In genomic region chr11:65107751-65108468, GRCh38 we compare ENCODE assay signal across 20 cellular contexts. TPM values are rescaled to one million over a fixed set of nuclear protein-coding genes. Genes with fewer than 3 reads are reported as not detected.
DNase-seq lines count a peak whose midpoint lies in the region; ATAC-seq and TF ChIP-seq lines count a peak whose summit lies in the region.
"Had no signal": no experiment of that assay in that cellular context is flagged by ENCODE, and none has a peak within 500 bp of the region (broad histone marks: within the 10 kb centered on the region; RNA-seq: fewer than 3 reads in every experiment).

No MANE protein-coding gene starts in this region.

- peaks cover 21 to 44% of the 10 kb centered on the region in 2 experiments for H3K36me3 ChIP-seq in mesenchymal stem cell (ENCODE audit: control insufficient read depth in 1 of 2, insufficient read depth in 2 of 2, low read depth in 1 of 2, low read length in 2 of 2)

- peak in 2 of 3 donors; percentile 61 to 62 for DNase-seq in right cardiac atrium
- no peak for DNase-seq in Right ventricle myocardium inferior (ENCODE audit: missing footprints)
- no peak for DNase-seq in mesenchymal stem cell
- DNase-seq in dermis blood vessel endothelial cell, result no peak
- no peak for DNase-seq in LoVo (ENCODE audit: low spot score)
- no peak for DNase-seq in immature natural killer cell
- DNase-seq: CD4-positive, CD25-positive, alpha-beta regulatory T cell; HFFc6; Karpas-422; MG63; NCI-H1105 treated with DMSO at 0.1 percent for 48 hours; NCI-H2029; NCI-H446; NCI-H526; NCI-H82; NK-92 treated with Interleukin-12 subunit alpha and Interleukin-12 subunit beta, amount 100 ng/mL, for 24 hours; PC-3; SHP77 had no signal

- H2AFZ ChIP-seq in mesenchymal stem cell (ENCODE audit: low read depth, low read length), result no peak overlapping the region

- H3K79me1 ChIP-seq in mesenchymal stem cell (replicated peaks; ENCODE audit: low read length, poor library complexity, severe bottlenecking), result peaks cover 40% of the 10 kb centered on the region

- no peak overlapping the region for H3K4me2 ChIP-seq in mesenchymal stem cell (ENCODE audit: low read length, poor library complexity, severe bottlenecking)

- H3K9ac ChIP-seq in mesenchymal stem cell (ENCODE audit: low read length), result no peak overlapping the region

- peaks cover 27 to 53% of the 10 kb centered on the region in 2 donors for H3K4me1 Mint-ChIP-seq in immature natural killer cell

- no peak overlapping the region for H3K4me3 Mint-ChIP-seq in immature natural killer cell
- H3K4me3 Mint-ChIP-seq: CD4-positive, CD25-positive, alpha-beta regulatory T cell; HFFc6 had no signal

- H2AK5ac ChIP-seq in mesenchymal stem cell (ENCODE audit: low read length, severe bottlenecking), result no peak overlapping the region

- H3K4ac ChIP-seq in mesenchymal stem cell (ENCODE audit: low read depth in 1 of 2, low read length in 2 of 2), result no peak overlapping the region

- no peak overlapping the region for H2BK120ac ChIP-seq in mesenchymal stem cell (ENCODE audit: low read depth, low read length)

- H3K4me3 ChIP-seq in right cardiac atrium (ENCODE audit: low read length), result no peak overlapping the region
- H3K4me3 ChIP-seq in mesenchymal stem cell (ENCODE audit: insufficient read depth in 1 of 2, low read depth in 1 of 2, low read length in 2 of 2), result no peak overlapping the region
- H3K4me3 ChIP-seq: MG63 had no signal

- peaks cover 5 to 8% (median 7%) of the 10 kb centered on the region in 3 donors for H3K27me3 Mint-ChIP-seq in immature natural killer cell (ENCODE audit: low read depth in 3 of 3)
- H3K27me3 Mint-ChIP-seq: CD4-positive, CD25-positive, alpha-beta regulatory T cell had no signal

- no peak overlapping the region for H3K27ac Mint-ChIP-seq in immature natural killer cell
- H3K27ac Mint-ChIP-seq: CD4-positive, CD25-positive, alpha-beta regulatory T cell; HFFc6 had no signal

- H3K27me3 ChIP-seq in right cardiac atrium (ENCODE audit: control insufficient read depth, insufficient read depth) (no peaks in the 10 kb centered on the region), mesenchymal stem cell (ENCODE audit: control insufficient read depth in 1 of 2, insufficient read depth in 1 of 2, low read length in 2 of 2) (no peaks in the 10 kb centered on the region)
- H3K27me3 ChIP-seq: MG63 had no signal

- TF ChIP-seq CTCF in VCaP (conservative IDR thresholded peaks at IDR 0.05), result no peak

- H4K91ac ChIP-seq in mesenchymal stem cell (ENCODE audit: low read length), result peak overlapping the region; percentile 93

- no peaks in the 10 kb centered on the region for H3K9me3 Mint-ChIP-seq in immature natural killer cell
- H3K9me3 Mint-ChIP-seq: CD4-positive, CD25-positive, alpha-beta regulatory T cell; HFFc6 had no signal

- no peak overlapping the region for H3K27ac ChIP-seq in right cardiac atrium (ENCODE audit: low read length)
- peak overlapping the region; percentile 100 for H3K27ac ChIP-seq in VCaP
- no peak overlapping the region for H3K27ac ChIP-seq in mesenchymal stem cell (ENCODE audit: low read length, poor library complexity, severe bottlenecking)
- H3K27ac ChIP-seq: HL-60 had no signal

- H3K4me1 ChIP-seq in right cardiac atrium (ENCODE audit: control insufficient read depth, insufficient read depth, low read length) (peaks cover 2% of the 10 kb centered on the region), mesenchymal stem cell (ENCODE audit: control insufficient read depth, insufficient read depth, low read depth, low read length) (peaks cover 19% of the 10 kb centered on the region)

- no peak overlapping the region for H3K18ac ChIP-seq in mesenchymal stem cell (ENCODE audit: low read depth in 1 of 2, low read length in 2 of 2)

- WGBS in right cardiac atrium, result 95% methylated on average over 52 of the region's 52 CpGs
- WGBS in mesenchymal stem cell, result 98% methylated on average over 51 of the region's 52 CpGs

- H2BK12ac ChIP-seq in mesenchymal stem cell (ENCODE audit: low read length in 2 of 2), result no peak overlapping the region

- peak overlapping the region; percentile 12 for H2BK15ac ChIP-seq in mesenchymal stem cell (ENCODE audit: low read depth, poor library complexity, severe bottlenecking)

- ATAC-seq in right cardiac atrium, result no peak
- ATAC-seq in Right ventricle myocardium inferior, result no peak
- ATAC-seq: PC-3 had no signal

- no peak overlapping the region for H2BK5ac ChIP-seq in mesenchymal stem cell (ENCODE audit: low read depth, low read length, poor library complexity, severe bottlenecking)

- no peak overlapping the region for H4K8ac ChIP-seq in mesenchymal stem cell (ENCODE audit: low read length)

- intact Hi-C loops in right cardiac atrium (cut with DNase I), result no loop called here
- intact Hi-C loops in Right ventricle myocardium inferior (cut with DNase I), result no loop called here

- H3K14ac ChIP-seq in mesenchymal stem cell (ENCODE audit: low read length in 2 of 2), result no peak overlapping the region

- H3K23ac ChIP-seq in mesenchymal stem cell (ENCODE audit: low read length in 2 of 2), result no peak overlapping the region

- H3K9me3 ChIP-seq in right cardiac atrium (ENCODE audit: control insufficient read depth, low read length) (no peaks in the 10 kb centered on the region), mesenchymal stem cell (ENCODE audit: control insufficient read depth, low read length) (no peaks in the 10 kb centered on the region)
- H3K9me3 ChIP-seq: MG63 had no signal

- H3K36me3 Mint-ChIP-seq in immature natural killer cell, result peaks cover 3 to 16% (median 4%) of the 10 kb centered on the region in 3 donors

RNA-seq across cellular contexts. Expression of gene TM7SF2, which starts 3.8 kb away (rescaled TPM):
- 10 to 100 TPM; 45.7 to 91.5 (median 52.3) TPM for total RNA-seq in right cardiac atrium
- polyA plus RNA-seq in right cardiac atrium, result 63.5 TPM
- 53.1 TPM for total RNA-seq in Right ventricle myocardium inferior
- polyA plus RNA-seq in mesenchymal stem cell (2013, experiment 1 of 2), result 37.6 TPM
- polyA plus RNA-seq in mesenchymal stem cell (2013, experiment 2 of 2), result 37.2 TPM
- total RNA-seq in dermis blood vessel endothelial cell, result 25.7 and 31.4 TPM in 2 replicates
- 10 to 100 TPM; 12.8 to 16.8 (median 15.4) TPM for polyA plus RNA-seq in immature natural killer cell

RNA-seq across cellular contexts. Expression of gene ZNHIT2, which starts 9.6 kb away (rescaled TPM):
- total RNA-seq in right cardiac atrium (1 to 10 TPM; 6.4 to 9.2 (median 7.8) TPM), Right ventricle myocardium inferior (5.8 TPM), dermis blood vessel endothelial cell (8.1 and 13.1 TPM in 2 replicates)
- polyA plus RNA-seq in right cardiac atrium (11.6 TPM), immature natural killer cell (10 to 100 TPM; 15.5 to 25.8 (median 23.9) TPM)
- 5.1 TPM for polyA plus RNA-seq in mesenchymal stem cell (2013, experiment 1 of 2)
- polyA plus RNA-seq in mesenchymal stem cell (2013, experiment 2 of 2), result 5.0 TPM

RNA-seq across cellular contexts. Expression of gene VPS51, which starts 11.9 kb away (rescaled TPM):
- total RNA-seq in right cardiac atrium, result 10 to 100 TPM; 68.0 to 80.9 (median 79.1) TPM
- polyA plus RNA-seq in right cardiac atrium, result 67.1 TPM
- total RNA-seq in Right ventricle myocardium inferior, result 95.2 TPM
- polyA plus RNA-seq in mesenchymal stem cell (2013, experiment 1 of 2), result 33.1 TPM
- polyA plus RNA-seq in mesenchymal stem cell (2013, experiment 2 of 2), result 37.1 TPM
- 319 and 409 TPM in 2 replicates for total RNA-seq in dermis blood vessel endothelial cell
- 100 to 1,000 TPM in 1 of 3 donors, 10 to 100 TPM in 2; 70.3 to 102 (median 87.7) TPM for polyA plus RNA-seq in immature natural killer cell

RNA-seq across cellular contexts. Expression of gene FAU, which starts 14.0 kb away (rescaled TPM):
- 100 to 1,000 TPM; 658 to 797 (median 721) TPM for total RNA-seq in right cardiac atrium
- 686 TPM for polyA plus RNA-seq in right cardiac atrium
- total RNA-seq in Right ventricle myocardium inferior, result 714 TPM
- 1,069 TPM for polyA plus RNA-seq in mesenchymal stem cell (2013, experiment 1 of 2)
- polyA plus RNA-seq in mesenchymal stem cell (2013, experiment 2 of 2), result 1,068 TPM
- total RNA-seq in dermis blood vessel endothelial cell, result 180 and 316 TPM in 2 replicates
- 1,000 to 10,000 TPM in 1 of 3 donors, 100 to 1,000 TPM in 2; 576 to 1,241 (median 681) TPM for polyA plus RNA-seq in immature natural killer cell

RNA-seq across cellular contexts. Expression of gene MRPL49, which starts 14.2 kb away (rescaled TPM):
- total RNA-seq in right cardiac atrium (10 to 100 TPM; 31.1 to 37.7 (median 34.1) TPM), Right ventricle myocardium inferior (35.8 TPM), dermis blood vessel endothelial cell (51.8 and 59.2 TPM in 2 replicates)
- polyA plus RNA-seq in right cardiac atrium (24.8 TPM), immature natural killer cell (100 to 1,000 TPM in 2 of 3 donors, 10 to 100 TPM in 1; 98.3 to 113 (median 105) TPM)
- 34.0 TPM for polyA plus RNA-seq in mesenchymal stem cell (2013, experiment 1 of 2)
- 33.7 TPM for polyA plus RNA-seq in mesenchymal stem cell (2013, experiment 2 of 2)

Comparison
In these comparisons a context has a peak if more than half of its experiments do, and no peak if none do; other contexts are left out.
1. DNase-seq: peak in right cardiac atrium (2 of 3); none in Right ventricle myocardium inferior (single experiment), mesenchymal stem cell (single experiment), dermis blood vessel endothelial cell (single experiment), LoVo (single experiment) and immature natural killer cell (0 of 3).